16 cellular contexts compared by ENCODE assay signal in genomic region chr11:63875506-63875905, GRCh38. TPM values are rescaled to one million over a fixed set of nuclear protein-coding genes. Genes with fewer than 3 reads are reported as not detected.
"Had no signal": no experiment of that assay in that cellular context is flagged by ENCODE, and none has a peak within 500 bp of the region (broad histone marks: within the 10 kb centered on the region; RNA-seq: fewer than 3 reads in every experiment).

No MANE protein-coding gene starts in this region.

- DNase-seq: activated CD4-positive, alpha-beta T cell treated with anti-CD3 and anti-CD28 coated beads, Interleukin-2, amount 50 U/mL, for 1 hour; activated CD4-positive, CD25-positive, alpha-beta regulatory T cell; activated naive CD4-positive, alpha-beta T cell treated with anti-CD3 and anti-CD28 coated beads, Interleukin-2, amount 10 ng/mL, durations not matched to agents 7 days and 5 days; activated T-cell treated with anti-CD3 and anti-CD28 coated beads for 4 hours; amygdala; gastrocnemius medialis; kidney glomerular epithelial cell; lower lobe of right lung; right lobe of liver; spleen; stimulated activated CD4-positive, alpha-beta T cell treated with anti-CD3 and anti-CD28 coated beads, Interleukin-1b, Interleukin-23, amount 100 ng/mL, for 48 hours; stimulated activated naive CD4-positive, alpha-beta T cell treated with Interleukin-2 at 50 U/mL for 16 hours had no signal

- H3K9me3 ChIP-seq: gastrocnemius medialis, lower lobe of right lung, right lobe of liver, spleen, suprapubic skin had no signal

- H3K27ac ChIP-seq: gastrocnemius medialis, lower lobe of right lung, right lobe of liver, SK-N-MC had no signal

- H3K4me3 ChIP-seq: gastrocnemius medialis, lower lobe of right lung, right lobe of liver, SK-N-MC, spleen, suprapubic skin had no signal

- ATAC-seq: gastrocnemius medialis, lower lobe of right lung, right lobe of liver had no signal

- FAIRE-seq: colon had no signal

- H3K27me3 ChIP-seq: gastrocnemius medialis, right lobe of liver, spleen, suprapubic skin had no signal

- H3K36me3 ChIP-seq: lower lobe of right lung, right lobe of liver had no signal

RNA-seq across cellular contexts. Expression of gene RCOR2, which starts 41.5 kb away (rescaled TPM):
- total RNA-seq: T-helper 1 cell treated with Interleukin-12 subunit alpha and Interleukin-12 subunit beta and Interleukin-4 antibody, amounts not matched to agents 30 ng/mL and 1 ng/mL, for 36 hours had no signal
